ENCODE assay signal across 20 cellular contexts in the genomic region with DNA sequence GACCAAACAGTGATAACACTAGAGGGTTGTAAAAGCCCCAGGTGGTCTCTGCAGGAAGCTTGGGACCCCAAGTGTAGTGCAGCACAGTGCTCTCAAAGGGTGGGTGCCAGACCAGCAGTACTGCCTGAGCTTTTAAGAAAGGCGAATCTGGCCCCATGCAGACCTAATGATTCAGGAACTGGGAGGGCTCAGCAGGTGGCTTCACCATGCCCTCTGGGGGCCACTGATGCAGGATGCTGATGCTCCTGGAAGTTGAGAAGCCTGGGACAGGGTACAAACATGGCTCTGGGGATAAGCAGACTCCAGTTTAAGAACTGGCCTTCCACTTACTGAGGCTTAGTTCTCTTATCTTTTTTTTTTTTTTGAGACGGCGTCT.
A peak's percentile ranks its signal among the peaks of the same experiment; 100 is the strongest.
DNase-seq lines count a peak whose midpoint lies in the region; ATAC-seq and TF ChIP-seq lines count a peak whose summit lies in the region.
"Had no signal": no experiment of that assay in that cellular context is flagged by ENCODE, and none has a peak within 500 bp of the region (broad histone marks: within the 10 kb centered on the region; RNA-seq: fewer than 3 reads in every experiment).

No MANE protein-coding gene starts in this region.

- TF ChIP-seq CTCF in RWPE1 (conservative IDR thresholded peaks at IDR 0.05; ENCODE audit: low read depth) (no peak), GM13976 (IDR thresholded peaks at IDR 0.05; ENCODE audit: borderline replicate concordance, control extremely low read depth, extremely low read depth, insufficient read depth, missing control alignments) (no peak)

- ATAC-seq in GM19455 (IDR thresholded peaks at IDR 0.05; ENCODE audit: unreplicated experiment), result no peak
- ATAC-seq: CD8-positive, alpha-beta T cell; K562 had no signal

- CTCF ChIA-PET in RWPE1 (lab: Yijun Ruan, JAX), result no interaction called here

- H3K27ac ChIP-seq in RWPE1 (peak overlapping the region; percentile 81), layer of hippocampus (ENCODE audit: low read depth, low read length) (peak overlapping the region; percentile 88)
- H3K27ac ChIP-seq: C4-2B, Peyer's patch had no signal

- DNase-seq in NCI-H2107 treated with DMSO at 0.1 percent for 48 hours (lab: John Stamatoyannopoulos, UW; ENCODE audit: unreplicated experiment) (peak; percentile 70), NCI-H2107 (lab: John Stamatoyannopoulos, UW) (no peak), RWPE1 (ENCODE audit: low spot score) (no peak), SW480 (ENCODE audit: low spot score) (no peak), GM13976 (ENCODE audit: low spot score) (no peak), Ammon's horn (ENCODE audit: low spot score) (no peak)
- DNase-seq: 8988T; ACHN; Calu3; CD8-positive, alpha-beta T cell; Kasumi-1; MV-4-11; NCI-H1436 treated with DMSO at 0.1 percent for 48 hours; NCI-H226; Peyer's patch; SW 1271 had no signal

- POLR2A ChIA-PET in RWPE1 (lab: Yijun Ruan, JAX; ENCODE audit: low non-redundant PET), result no interaction called here

- in situ Hi-C loops in GM13976 (cut with MboI; ENCODE audit: low sequenced_read_pairs, unreplicated experiment), result no loop called here

- H3K27me3 ChIP-seq in layer of hippocampus (ENCODE audit: control insufficient read depth, insufficient read depth, low read length), result no peaks in the 10 kb centered on the region
- H3K27me3 ChIP-seq: Peyer's patch had no signal
